ENCODE assay signal across 26 cellular contexts in the genomic region with DNA sequence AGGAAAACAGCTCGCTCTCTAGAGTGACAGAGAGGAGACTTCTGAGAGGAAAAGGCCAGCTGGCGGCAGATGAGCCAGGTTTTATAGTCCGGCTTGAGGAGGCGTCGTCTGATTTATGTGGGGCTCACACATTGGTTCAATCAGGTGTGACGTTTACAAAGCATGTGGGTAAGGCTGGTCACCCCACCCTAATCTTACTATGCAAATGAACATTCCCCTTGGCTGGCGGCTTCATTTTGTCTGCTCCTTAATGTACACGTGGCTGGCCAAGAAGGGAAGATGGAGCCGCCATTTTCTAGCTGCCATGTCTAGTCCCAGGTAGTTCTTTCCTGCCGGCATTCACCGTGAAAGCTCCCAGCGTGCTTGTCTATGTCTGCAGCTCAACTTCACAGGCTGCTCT.
A peak's percentile ranks its signal among the peaks of the same experiment; 100 is the strongest.
DNase-seq lines count a peak whose midpoint lies in the region; ATAC-seq and TF ChIP-seq lines count a peak whose summit lies in the region.
"Had no signal": no experiment of that assay in that cellular context is flagged by ENCODE, and none has a peak within 500 bp of the region (broad histone marks: within the 10 kb centered on the region; RNA-seq: fewer than 3 reads in every experiment).

No MANE protein-coding gene starts in this region.

- WGBS in testis, 2 donors: 57 to 72% methylated on average over 12 of the region's 12 CpGs

- peak; percentile 11 for DNase-seq in NCI-H146 (lab: John Stamatoyannopoulos, UW)
- DNase-seq in NCI-H146 treated with DMSO at 0.1 percent for 48 hours (lab: John Stamatoyannopoulos, UW; ENCODE audit: unreplicated experiment): no peak
- peak; percentile 27 for DNase-seq in WERI-Rb-1
- DNase-seq in left kidney (ENCODE audit: low read depth, low spot score): peak; percentile 79
- DNase-seq in testis: peak; percentile 37
- DNase-seq in DMS79 treated with DMSO at 0.1 percent for 48 hours (lab: John Stamatoyannopoulos, UW): no peak
- DNase-seq: BE2C; CD8-positive, alpha-beta memory T cell; DMS 273 treated with DMSO at 0.1 percent for 48 hours; DMS79; GF-D8; IMR-90; NCI-H1092; NCI-H1417 treated with DMSO at 0.1 percent for 48 hours; NCI-H187 treated with DMSO at 0.1 percent for 48 hours; NCI-H2171 treated with DMSO at 0.1 percent for 48 hours; NCI-H345; NCI-H510A treated with DMSO at 0.1 percent for 48 hours; SIG-M5 had no signal

- no peak for TF ChIP-seq POLR2A in testis (IDR thresholded peaks at IDR 0.05)

- H3K9me3 ChIP-seq in WERI-Rb-1 (ENCODE audit: severe bottlenecking) (peaks cover 3% of the 10 kb centered on the region), testis (no peaks in the 10 kb centered on the region)
- H3K9me3 ChIP-seq: BE2C had no signal

- H3K27me3 ChIP-seq in WERI-Rb-1 (ENCODE audit: insufficient read depth, low read depth, severe bottlenecking): peaks cover 63% of the 10 kb centered on the region
- H3K27me3 ChIP-seq in testis: no peaks in the 10 kb centered on the region
- H3K27me3 ChIP-seq: BE2C had no signal

- no peak for TF ChIP-seq CTCF in WERI-Rb-1 (IDR thresholded peaks at IDR 0.05; ENCODE audit: low read depth, low read length)
- TF ChIP-seq CTCF in testis (IDR thresholded peaks at IDR 0.05): no peak

- H3K4me3 ChIP-seq in WERI-Rb-1 (ENCODE audit: low read depth, low read length) (no peak overlapping the region), testis (peak overlapping the region in 1 of 2 donors; percentile 23)
- H3K4me3 ChIP-seq: SK-N-MC had no signal

- intact Hi-C loops in testis (cut with DNase I; ENCODE audit: low total_unique reads): no loop called here

- H3K36me3 ChIP-seq in WERI-Rb-1 (no peaks in the 10 kb centered on the region), testis (ENCODE audit: low read depth, missing control alignments) (no peaks in the 10 kb centered on the region)
- H3K36me3 ChIP-seq: BE2C had no signal

- no peaks in the 10 kb centered on the region for H3K4me1 ChIP-seq in testis
- H3K4me1 ChIP-seq: BE2C had no signal

- no peak for ATAC-seq in HG02588 (IDR thresholded peaks at IDR 0.05; ENCODE audit: unreplicated experiment)
- no peak for ATAC-seq in HG03095 (IDR thresholded peaks at IDR 0.05; ENCODE audit: unreplicated experiment)
- ATAC-seq: HCT116, Panc1 had no signal

- H3K27ac ChIP-seq in WERI-Rb-1 (no peak overlapping the region), testis (no peak overlapping the region)
- H3K27ac ChIP-seq: 22Rv1, KMS-11, SK-N-MC had no signal

Comparison
In these comparisons a context has a peak if more than half of its experiments do, and no peak if none do; other contexts are left out.
1. DNase-seq: peak in NCI-H146 (single experiment), WERI-Rb-1 (single experiment), left kidney (single experiment) and testis (single experiment); none in NCI-H146 treated with DMSO at 0.1 percent for 48 hours (single experiment) and DMS79 treated with DMSO at 0.1 percent for 48 hours (single experiment).